Comparison of ENCODE assay signal across 11 cellular contexts in the genomic region with DNA sequence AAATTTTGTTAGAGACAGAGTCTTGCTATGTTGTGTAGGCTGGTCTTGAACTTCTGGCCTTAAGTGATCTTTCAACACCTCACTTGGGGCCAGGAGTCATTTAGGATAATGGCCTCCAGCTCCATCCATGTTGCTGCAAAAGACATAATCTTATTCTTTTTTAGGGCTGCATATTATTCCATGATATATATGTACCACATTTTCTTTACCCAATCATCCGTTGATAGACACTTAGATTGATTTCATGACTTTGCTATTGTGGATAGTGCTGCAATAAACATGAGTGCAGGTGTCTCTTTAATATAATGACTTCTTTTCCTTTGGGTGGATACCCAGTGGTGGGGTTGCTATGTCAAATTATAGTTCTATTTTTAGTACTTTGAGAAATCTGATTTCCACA.
"Had no signal": no experiment of that assay in that cellular context is flagged by ENCODE, and none has a peak within 500 bp of the region (broad histone marks: within the 10 kb centered on the region; RNA-seq: fewer than 3 reads in every experiment).

No MANE protein-coding gene starts in this region.

- H3K4me1 ChIP-seq: HAP-1 had no signal

- H3K4me2 ChIP-seq: GM23338 had no signal

- H3K4me3 ChIP-seq: GM23248, GM23338, HAP-1 had no signal

- H3K27ac ChIP-seq: GM23248 had no signal

- H3K36me3 ChIP-seq: HAP-1 had no signal

- H3K9me3 ChIP-seq: HAP-1 had no signal

- DNase-seq: GM23248, GOT3, H7, H9, HCEC 1CT, HFFc6 had no signal

- H3K9ac ChIP-seq: GM23248 had no signal

- H2AFZ ChIP-seq: GM23248, GM23338 had no signal

- ATAC-seq: GM23338, HCT116 had no signal

- FAIRE-seq: H1, H54 had no signal
